ENCODE assay signal across 8 cellular contexts in genomic region chr14:21241218-21241819, GRCh38.
DNase-seq lines count a peak whose midpoint lies in the region; ATAC-seq and TF ChIP-seq lines count a peak whose summit lies in the region.

No MANE protein-coding gene starts in this region.

- H3K9me3 ChIP-seq in Loucy (ENCODE audit: insufficient read depth, low read depth, low read length) = no peaks in the 10 kb centered on the region

- peaks cover 97% of the 10 kb centered on the region for H4K20me1 ChIP-seq in Loucy (ENCODE audit: insufficient read depth, low read length, poor library complexity, severe bottlenecking)

- peaks cover 8% of the 10 kb centered on the region; the same call in 1 of the 2 replicates for H3F3A ChIP-seq in Loucy (ENCODE audit: low read depth)

- no peaks in the 10 kb centered on the region for H3K4me1 Mint-ChIP-seq in nephron progenitor cell

- H3K36me3 Mint-ChIP-seq in nephron progenitor cell (ENCODE audit: low read depth) = peaks cover 82% of the 10 kb centered on the region

- no peaks in the 10 kb centered on the region for H3K27me3 ChIP-seq in Loucy (ENCODE audit: insufficient read depth, low read length, poor library complexity, severe bottlenecking)

- H3K27me3 Mint-ChIP-seq in nephron progenitor cell (ENCODE audit: low read depth, poor library complexity) = no peaks in the 10 kb centered on the region

- peaks cover 98% of the 10 kb centered on the region for H3K79me2 ChIP-seq in Loucy (ENCODE audit: insufficient read depth, low read length)

- no peak for ATAC-seq in HG03280 (IDR thresholded peaks at IDR 0.05; ENCODE audit: unreplicated experiment)
- no peak for ATAC-seq in GM19395 (IDR thresholded peaks at IDR 0.05; ENCODE audit: unreplicated experiment)

- no peak overlapping the region for H3K9ac ChIP-seq in Loucy (ENCODE audit: low read depth, low read length, poor library complexity, severe bottlenecking)

- no peak overlapping the region for H3K27ac Mint-ChIP-seq in nephron progenitor cell

- H3K4me3 Mint-ChIP-seq in nephron progenitor cell = no peak overlapping the region

- no peak overlapping the region for H3K4me2 ChIP-seq in Loucy (ENCODE audit: low read depth, low read length, poor library complexity, severe bottlenecking)

- H3K36me3 ChIP-seq in Loucy (ENCODE audit: insufficient read depth, low read length) = peaks cover 69% of the 10 kb centered on the region; the same call in 1 of the 2 replicates

- no peak overlapping the region for H2AFZ ChIP-seq in Loucy (ENCODE audit: low read length)

- DNase-seq in EH (ENCODE audit: low read depth) (peak; percentile 61), cardiac fibroblast (ENCODE audit: low read depth in 2 of 2) (peak; percentile 57 to 58), nephron progenitor cell (no peak), anterior cingulate cortex (lab: John Stamatoyannopoulos, UW) (no peak), NCI-H128 (lab: John Stamatoyannopoulos, UW; ENCODE audit: unreplicated experiment) (no peak)

- H3K4me3 ChIP-seq in Loucy (ENCODE audit: low read length, poor library complexity, severe bottlenecking) (no peak overlapping the region), cardiac fibroblast (replicated peaks in 1 of 2; ENCODE audit: low read depth in 2 of 2, low read length in 2 of 2) (no peak overlapping the region)

- H3K4me1 ChIP-seq in Loucy (ENCODE audit: insufficient read depth, low read length, poor library complexity, severe bottlenecking) = no peaks in the 10 kb centered on the region

- peak; percentile 60 for TF ChIP-seq CTCF in Loucy (conservative IDR thresholded peaks at IDR 0.05; ENCODE audit: low read length)
- peak; percentile 18 for TF ChIP-seq CTCF in cardiac fibroblast (IDR thresholded peaks at IDR 0.05; ENCODE audit: low read depth, low read length)
- peak; percentile 28 for TF ChIP-seq CTCF in nephron progenitor cell (IDR thresholded peaks at IDR 0.05)

- no peaks in the 10 kb centered on the region for H3K9me3 Mint-ChIP-seq in nephron progenitor cell

- no peaks in the 10 kb centered on the region for H3K9me2 ChIP-seq in Loucy (replicated peaks; ENCODE audit: low read depth, low read length)

Comparison
In these comparisons a context has a peak if more than half of its experiments do, and no peak if none do; other contexts are left out.
1. DNase-seq: peak in EH (single experiment) and cardiac fibroblast (2 of 2); none in nephron progenitor cell (single experiment), anterior cingulate cortex (0 of 58) and NCI-H128 (single experiment).
2. Peak in every context shown above with its lines, with median percentiles within 50 percentile points of each other: CTCF ChIP-seq.